ENCODE assay signal across 8 cellular contexts in genomic region chr20:49812463-49813304, GRCh38. TPM values are rescaled to one million over a fixed set of nuclear protein-coding genes. Genes with fewer than 3 reads are reported as not detected.
DNase-seq lines count a peak whose midpoint lies in the region; ATAC-seq and TF ChIP-seq lines count a peak whose summit lies in the region.

TSS of gene SLC9A8 (plus strand) at chr20:49812828. CDS start at chr20:49812923, 95 bp downstream.

- TF ChIP-seq CTCF in endodermal cell (conservative IDR thresholded peaks at IDR 0.05) = peak; percentile 62

- H3K4me1 ChIP-seq in NT2/D1 (ENCODE audit: insufficient read depth, insufficient read length) (no peaks in the 10 kb centered on the region), endodermal cell (ENCODE audit: control insufficient read depth, insufficient read depth, low read length) (peaks cover 7% of the 10 kb centered on the region), mesodermal cell (ENCODE audit: control insufficient read depth, insufficient read depth, low read length, poor library complexity, severe bottlenecking) (no peaks in the 10 kb centered on the region)

- no peaks in the 10 kb centered on the region for H3K9me3 Mint-ChIP-seq in endodermal cell

- H3K27ac ChIP-seq in endodermal cell (ENCODE audit: low read depth, low read length) (peak within 1 kb of the TSS; percentile 9), mesodermal cell (ENCODE audit: low read depth, low read length, severe bottlenecking) (peak within 1 kb of the TSS; percentile 86)

- H3K27me3 Mint-ChIP-seq in endodermal cell (ENCODE audit: insufficient read depth) = no peaks in the 10 kb centered on the region

- DNase-seq in COR-L47 (lab: John Stamatoyannopoulos, UW) (peak; percentile 70), HT1080 (ENCODE audit: low read depth) (peak; percentile 95), NT2/D1 (ENCODE audit: low read depth, low spot score) (peak; percentile 85), endodermal cell (peak; percentile 93)
- peak; percentile 63 for DNase-seq in activated CD8-positive, alpha-beta memory T cell treated with anti-CD3 and anti-CD28 coated beads, Interleukin-2, amount 50 U/mL, for 1 hour (ENCODE audit: extremely low read depth)
- peak; percentile 59 for DNase-seq in stimulated activated CD8-positive, alpha-beta memory T cell treated with anti-CD3 and anti-CD28 coated beads, Interleukin-15, amount 100 ng/mL, for 24 hours (ENCODE audit: low read depth)

- H3K4me1 Mint-ChIP-seq in endodermal cell = peaks cover 38% of the 10 kb centered on the region

- peak; percentile 75 for ATAC-seq in GM21360 (IDR thresholded peaks at IDR 0.05; ENCODE audit: unreplicated experiment)

- H3K27ac Mint-ChIP-seq in endodermal cell = peak within 1 kb of the TSS; percentile 96

- WGBS in endodermal cell (ENCODE audit: insufficient coverage in 1 of 2, insufficient read length in 1 of 2), 2 experiments = 1 to 4% methylated on average over 15 to 62 of the region's 62 CpGs
- WGBS in mesodermal cell (ENCODE audit: insufficient coverage in 2 of 2), 2 experiments = 1 to 2% methylated on average over 46 to 53 of the region's 62 CpGs

- H3K27me3 ChIP-seq in NT2/D1 (ENCODE audit: insufficient read depth, insufficient read length) = no peaks in the 10 kb centered on the region
- H3K27me3 ChIP-seq in endodermal cell (ENCODE audit: control insufficient read depth, insufficient read depth, low read length, poor library complexity, severe bottlenecking) = no peaks in the 10 kb centered on the region

- peaks cover 21% of the 10 kb centered on the region for H3K36me3 Mint-ChIP-seq in endodermal cell (ENCODE audit: low read depth)

- no peaks in the 10 kb centered on the region for H3K9me3 ChIP-seq in NT2/D1 (ENCODE audit: insufficient read depth, low read length)
- H3K9me3 ChIP-seq in endodermal cell (ENCODE audit: control insufficient read depth, low read length) = no peaks in the 10 kb centered on the region
- no peaks in the 10 kb centered on the region for H3K9me3 ChIP-seq in mesodermal cell (ENCODE audit: control insufficient read depth, low read length)

- peak within 1 kb of the TSS; percentile 89 for H3K9ac ChIP-seq in NT2/D1 (ENCODE audit: insufficient read length, low read depth)
- peak within 1 kb of the TSS; percentile 75 for H3K9ac ChIP-seq in endodermal cell (ENCODE audit: extremely low read depth, low read length, poor library complexity, severe bottlenecking)

- peak within 1 kb of the TSS; percentile 86 for H3K4me3 Mint-ChIP-seq in endodermal cell

- H3K36me3 ChIP-seq in NT2/D1 (ENCODE audit: insufficient read depth, insufficient read length, low read length) = peaks cover 24% of the 10 kb centered on the region
- H3K36me3 ChIP-seq in endodermal cell (ENCODE audit: control insufficient read depth, insufficient read depth, low read length) = peaks cover 18% of the 10 kb centered on the region
- H3K36me3 ChIP-seq in mesodermal cell (ENCODE audit: control insufficient read depth, insufficient read depth, low read length) = peaks cover 18% of the 10 kb centered on the region

- H3K4me3 ChIP-seq in NT2/D1 (ENCODE audit: insufficient read length, low read depth) = peak within 1 kb of the TSS; percentile 72
- peak within 1 kb of the TSS; percentile 95 for H3K4me3 ChIP-seq in endodermal cell (ENCODE audit: low read length)
- H3K4me3 ChIP-seq in mesodermal cell (ENCODE audit: extremely low read depth, insufficient read depth, low read length, poor library complexity, severe bottlenecking) = peak within 1 kb of the TSS; percentile 64

RNA-seq across cellular contexts. Expression of gene SLC9A8, which starts in this region (rescaled TPM):
- 9.0 and 12.6 TPM in 2 replicates for total RNA-seq in HT1080 (2014; rRNA removed; shearing (Covaris generic))
- 5.1 and 5.7 TPM in 2 replicates for polyA plus RNA-seq in HT1080 (2015; cell fraction: cytosol; rRNA removed)
- 18.4 TPM in 2 replicates for polyA plus RNA-seq in HT1080 (2015; cell fraction: nucleus; rRNA removed)
- 10 to 100 TPM in 1 of 2 donors, 1 to 10 TPM in 1; 8.6 to 10.3 TPM for total RNA-seq in endodermal cell
- 8.2 TPM for polyA plus RNA-seq in endodermal cell (2013, experiment 1 of 2)
- 7.0 TPM for polyA plus RNA-seq in endodermal cell (2013, experiment 2 of 2)
- 6.8 TPM for polyA plus RNA-seq in mesodermal cell (2013, experiment 1 of 2)
- 5.9 TPM for polyA plus RNA-seq in mesodermal cell (2013, experiment 2 of 2)

Comparison
In these comparisons a context has a peak if more than half of its experiments do, and no peak if none do; other contexts are left out.
1. Peak in every context shown above with its lines: DNase-seq, ATAC-seq, H3K4me3 ChIP-seq and H3K27ac ChIP-seq.